In the genomic region with DNA sequence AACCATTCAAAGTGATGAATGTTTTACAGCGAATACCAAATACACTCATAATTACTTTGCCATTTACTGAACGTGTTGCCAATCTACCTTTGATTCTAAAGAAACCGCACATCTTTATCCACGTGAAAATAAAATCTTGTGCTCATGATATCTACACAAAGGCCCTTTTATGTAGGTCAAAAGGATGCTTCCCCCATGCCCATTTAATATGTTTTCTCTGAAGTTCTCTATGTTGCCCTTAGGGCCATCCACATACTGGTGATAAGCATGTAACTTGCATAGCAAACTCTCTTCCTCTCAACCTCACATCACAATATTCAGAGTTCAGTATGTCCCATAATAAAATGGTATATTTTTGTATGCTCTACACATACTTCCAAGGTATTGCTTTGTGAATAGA, we compare ENCODE assay signal across 3 cellular contexts.
"Had no signal": no experiment of that assay in that cellular context is flagged by ENCODE, and none has a peak within 500 bp of the region (broad histone marks: within the 10 kb centered on the region; RNA-seq: fewer than 3 reads in every experiment).

No MANE protein-coding gene starts in this region.

- DNase-seq: GDM1, GF-D8 had no signal

- H3K4me3 ChIP-seq: GM12878 had no signal

- ATAC-seq: GM12878 had no signal
